ENCODE assay signal across 9 cellular contexts in genomic region chr10:124043310-124044142, GRCh38. TPM values are rescaled to one million over a fixed set of nuclear protein-coding genes. Genes with fewer than 3 reads are reported as not detected.
A peak's percentile ranks its signal among the peaks of the same experiment; 100 is the strongest.
DNase-seq lines count a peak whose midpoint lies in the region; ATAC-seq and TF ChIP-seq lines count a peak whose summit lies in the region.
"Had no signal": no experiment of that assay in that cellular context is flagged by ENCODE, and none has a peak within 500 bp of the region (broad histone marks: within the 10 kb centered on the region; RNA-seq: fewer than 3 reads in every experiment).

No MANE protein-coding gene starts in this region.

- no peak overlapping the region for H3K4me3 ChIP-seq in sigmoid colon

- peaks cover 0 to 52% (median 14%) of the 10 kb centered on the region in 4 donors for H3K36me3 ChIP-seq in sigmoid colon

- ATAC-seq in GM19438 (IDR thresholded peaks at IDR 0.05; ENCODE audit: low read depth, unreplicated experiment): peak; percentile 84
- ATAC-seq in HG03025 (IDR thresholded peaks at IDR 0.05; ENCODE audit: low FRiP score, unreplicated experiment): peak; percentile 49
- ATAC-seq in T-helper 17 cell: peak; percentile 44

- H3K36me3 Mint-ChIP-seq in T-helper 17 cell (ENCODE audit: low read depth): no peaks in the 10 kb centered on the region

- peaks cover 25% of the 10 kb centered on the region for H3K27me3 Mint-ChIP-seq in T-helper 17 cell

- TF ChIP-seq CTCF in sigmoid colon (IDR thresholded peaks at IDR 0.05): no peak

- DNase-seq in T-helper 17 cell: no peak
- no peak for DNase-seq in sigmoid colon
- DNase-seq in activated CD8-positive, alpha-beta memory T cell treated with anti-CD3 and anti-CD28 coated beads, Interleukin-2, amount 50 U/mL, for 4 hours: no peak
- no peak for DNase-seq in superior temporal gyrus (ENCODE audit: extremely low spot score)
- DNase-seq in activated CD8-positive, alpha-beta memory T cell treated with anti-CD3 and anti-CD28 coated beads for 24 hours: no peak
- DNase-seq: activated CD8-positive, alpha-beta memory T cell treated with anti-CD3 and anti-CD28 coated beads, Interleukin-2, amount 50 U/mL, for 48 hours; NCI-H2081 had no signal

- no peak for TF ChIP-seq POLR2A in sigmoid colon (IDR thresholded peaks at IDR 0.05)

- peaks cover 0 to 26% (median 7%) of the 10 kb centered on the region in 4 donors for H3K4me1 ChIP-seq in sigmoid colon

- H3K4me1 Mint-ChIP-seq in T-helper 17 cell: peaks cover 9% of the 10 kb centered on the region

- H3K27ac Mint-ChIP-seq in T-helper 17 cell: no peak overlapping the region

- WGBS in sigmoid colon, 2 donors: 52 to 56% methylated on average over 12 of the region's 12 CpGs

- no peak overlapping the region for H3K4me3 Mint-ChIP-seq in T-helper 17 cell

- peak overlapping the region; percentile 9 to 72 (median 53) for H3K27ac ChIP-seq in sigmoid colon

- intact Hi-C loops in sigmoid colon (cut with DNase I): no loop called here

- TF ChIP-seq EP300 in sigmoid colon (IDR thresholded peaks at IDR 0.05): no peak

- H3K9me3 ChIP-seq in T-helper 17 cell (ENCODE audit: control insufficient read depth, low read length, poor library complexity, severe bottlenecking) (no peaks in the 10 kb centered on the region), sigmoid colon (no peaks in the 10 kb centered on the region)

- no peaks in the 10 kb centered on the region for H3K27me3 ChIP-seq in sigmoid colon

RNA-seq across cellular contexts. Expression of gene CHST15, which starts 49.9 kb away (rescaled TPM):
- total RNA-seq in T-helper 17 cell (1 to 10 TPM in 1 of 2 donors, under 1 TPM in 1; 0.26 to 3.3 TPM), sigmoid colon (10 to 100 TPM; 29.9 to 57.9 (median 43.8) TPM)
- polyA plus RNA-seq in sigmoid colon: 1 to 10 TPM; 2.4 to 8.7 (median 3.5) TPM

Comparison
In these comparisons a context has a peak if more than half of its experiments do, and no peak if none do; other contexts are left out.
1. RNA of gene CHST15, which starts 49.9 kb away (total RNA-seq): 29.9 to 57.9 TPM in sigmoid colon; 0.26 to 3.3 TPM in T-helper 17 cell; every median in the first group is over 4 times any median in the second.
2. Peak in every context shown above with its lines, with median percentiles within 50 percentile points of each other: ATAC-seq.